In genomic region chr7:131509087-131509486, GRCh38 we compare ENCODE assay signal across 24 cellular contexts. TPM values are rescaled to one million over a fixed set of nuclear protein-coding genes. Genes with fewer than 3 reads are reported as not detected.
DNase-seq lines count a peak whose midpoint lies in the region; ATAC-seq, FAIRE-seq and TF ChIP-seq lines count a peak whose summit lies in the region.
"Had no signal": no experiment of that assay in that cellular context is flagged by ENCODE, and none has a peak within 500 bp of the region (broad histone marks: within the 10 kb centered on the region; RNA-seq: fewer than 3 reads in every experiment).

No MANE protein-coding gene starts in this region.

- H3K14ac ChIP-seq in H1 (ENCODE audit: insufficient read length), result no peak overlapping the region

- H3K9me3 ChIP-seq in right atrium auricular region (no peaks in the 10 kb centered on the region), heart left ventricle (no peaks in the 10 kb centered on the region), HUES48 (ENCODE audit: control insufficient read depth, insufficient read depth, low read length) (no peaks in the 10 kb centered on the region), H1 (ENCODE audit: insufficient read depth in 2 of 2, low read depth in 1 of 2, low read length in 1 of 2) (no peaks in the 10 kb centered on the region)
- H3K9me3 ChIP-seq: BE2C, SJCRH30 had no signal

- H2BK120ac ChIP-seq in H1 (replicated peaks; ENCODE audit: low read depth, low read length), result no peak overlapping the region

- no peak overlapping the region for H2BK12ac ChIP-seq in H1 (ENCODE audit: low read depth, low read length)

- no peak overlapping the region for H2AK5ac ChIP-seq in H1 (ENCODE audit: low read depth, low read length)

- 63 to 82% (median 73%) methylated on average over 7 of the region's 7 CpGs for WGBS in heart left ventricle, 4 donors
- 90% methylated on average over 7 of the region's 7 CpGs; no CpG with 5 or more reads in 1 of the 2 experiments for WGBS in H1 (ENCODE audit: extremely low coverage in 1 of 2, insufficient coverage in 1 of 2, insufficient read length in 1 of 2, insufficient replicate concordance in 2 of 2, low coverage in 1 of 2, low lambda C conversion rate in 2 of 2, missing lambda C conversion rate in 1 of 2), 2 experiments

- H3K4me2 ChIP-seq in H1 (ENCODE audit: insufficient read depth in 1 of 2, low read depth in 2 of 2, low read length in 2 of 2), result no peak overlapping the region

- TF ChIP-seq RAD21 in H1 (IDR thresholded peaks at IDR 0.05 in 1 of 2, conservative IDR thresholded peaks at IDR 0.05 in 1 of 2; ENCODE audit: low read depth in 2 of 2, low read length in 2 of 2), result no peak

- no peaks in the 10 kb centered on the region for H3K23me2 ChIP-seq in H1 (ENCODE audit: low read depth, low read length)

- TF ChIP-seq CTCF in right atrium auricular region (IDR thresholded peaks at IDR 0.05), result no peak
- TF ChIP-seq CTCF in heart left ventricle (IDR thresholded peaks at IDR 0.05), result no peak
- no peak for TF ChIP-seq CTCF in H1 (IDR thresholded peaks at IDR 0.05; ENCODE audit: control extremely low read depth in 1 of 3, insufficient read depth in 1 of 3, low read depth in 1 of 3, low read length in 3 of 3)

- no peak overlapping the region for H2BK20ac ChIP-seq in H1 (ENCODE audit: low read length)

- H3K4me3 ChIP-seq in right atrium auricular region (no peak overlapping the region), heart left ventricle (no peak overlapping the region), HUES48 (ENCODE audit: low read depth, low read length) (no peak overlapping the region), H1 (ENCODE audit: extremely low read depth in 1 of 4, insufficient read depth in 2 of 4, low read depth in 3 of 4, low read length in 4 of 4) (no peak overlapping the region)
- H3K4me3 ChIP-seq: GM23248, K562, SJCRH30 had no signal

- H4K91ac ChIP-seq in H1 (replicated peaks; ENCODE audit: insufficient read length, low read length), result no peak overlapping the region

- no peak for DNase-seq in right atrium auricular region (ENCODE audit: low spot score)
- DNase-seq in heart left ventricle, result no peak
- DNase-seq in H1 (ENCODE audit: low read depth in 1 of 2, low spot score in 2 of 2), result no peak
- DNase-seq in stimulated activated effector memory CD8-positive, alpha-beta T cell treated with anti-CD3 and anti-CD28 coated beads, Interleukin-12 subunit alpha, Interleukin-12 subunit beta, amount 100 ng/mL, for 72 hours (ENCODE audit: low spot score in 2 of 2), result no peak
- no peak for DNase-seq in AG08395 (ENCODE audit: low spot score)
- DNase-seq: BE2C, DMS153, GM23248, HCEC 1CT, Kasumi-1, MV-4-11, NCI-H1105, NCI-H1436 treated with DMSO at 0.1 percent for 48 hours, NCI-H187 treated with DMSO at 0.1 percent for 48 hours, NCI-H2171 treated with DMSO at 0.1 percent for 48 hours, NCI-H524, NCI-H774, SJCRH30 had no signal

- H3K4me1 Mint-ChIP-seq in stimulated activated effector memory CD8-positive, alpha-beta T cell treated with anti-CD3 and anti-CD28 coated beads, Interleukin-12 subunit alpha, Interleukin-12 subunit beta, amount 100 ng/mL, for 72 hours, result peaks cover 44% of the 10 kb centered on the region

- no peak overlapping the region for H3K9ac ChIP-seq in HUES48 (ENCODE audit: low read depth, low read length)
- no peak overlapping the region; a peak in 1 of 7 replicates for H3K9ac ChIP-seq in H1 (replicated peaks in 1 of 4; ENCODE audit: extremely low read depth in 1 of 4, low read depth in 3 of 4, low read length in 3 of 4)
- H3K9ac ChIP-seq: GM23248 had no signal

- no peak overlapping the region for H3K56ac ChIP-seq in H1 (replicated peaks; ENCODE audit: insufficient read length, low read depth, low read length)

- no peak overlapping the region for H2AFZ ChIP-seq in H1 (ENCODE audit: low read length)
- H2AFZ ChIP-seq: GM23248 had no signal

- H3K18ac ChIP-seq in H1 (ENCODE audit: extremely low read depth, low read length), result no peak overlapping the region; the same call in 1 of the 2 replicates

- H3K4me3 Mint-ChIP-seq in stimulated activated effector memory CD8-positive, alpha-beta T cell treated with anti-CD3 and anti-CD28 coated beads, Interleukin-12 subunit alpha, Interleukin-12 subunit beta, amount 100 ng/mL, for 72 hours, result no peak overlapping the region
- H3K4me3 Mint-ChIP-seq: CD14-positive monocyte had no signal

- no peaks in the 10 kb centered on the region for H3K9me3 Mint-ChIP-seq in stimulated activated effector memory CD8-positive, alpha-beta T cell treated with anti-CD3 and anti-CD28 coated beads, Interleukin-12 subunit alpha, Interleukin-12 subunit beta, amount 100 ng/mL, for 72 hours

- intact Hi-C loops in heart left ventricle (cut with DNase I), result loop anchor here (2.0 to 10.0 kb wide), 7 partner anchors 32 to 146 kb away; partner anchors contain the start of gene PODXL (in 1 of the 10)

- peak overlapping the region; percentile 17 for H3K27ac Mint-ChIP-seq in stimulated activated effector memory CD8-positive, alpha-beta T cell treated with anti-CD3 and anti-CD28 coated beads, Interleukin-12 subunit alpha, Interleukin-12 subunit beta, amount 100 ng/mL, for 72 hours
- H3K27ac Mint-ChIP-seq: CD14-positive monocyte had no signal

- H3K27me3 ChIP-seq in right atrium auricular region (no peaks in the 10 kb centered on the region), heart left ventricle (no peaks in the 10 kb centered on the region), HUES48 (ENCODE audit: control insufficient read depth, insufficient read depth, low read length) (no peaks in the 10 kb centered on the region), H1 (replicated peaks in 1 of 4; ENCODE audit: control insufficient read depth in 3 of 4, extremely low read depth in 1 of 4, insufficient read depth in 3 of 4, low read length in 3 of 4) (no peaks in the 10 kb centered on the region)
- H3K27me3 ChIP-seq: BE2C, SJCRH30 had no signal

- H2BK15ac ChIP-seq in H1 (ENCODE audit: low read length), result no peak overlapping the region

- TF ChIP-seq POLR2A in heart left ventricle (IDR thresholded peaks at IDR 0.05) (no peak), H1 (IDR thresholded peaks at IDR 0.05; ENCODE audit: control extremely low read depth in 1 of 2, low read depth in 2 of 2, low read length in 2 of 2) (no peak)

- POLR2A ChIA-PET in H1 (lab: Charles Lee; ENCODE audit: partially characterized antibody), result interaction anchor here (1.9 kb wide), 1 partner anchor 13 kb away, joined by 5 read pairs; no protein-coding TSS in a partner anchor

- H3K27ac ChIP-seq in right atrium auricular region (peak overlapping the region; percentile 3 to 38), heart left ventricle (peak overlapping the region in 4 of 12 donors; percentile 9 to 22 (median 20)), HUES48 (ENCODE audit: low read depth, low read length) (peak overlapping the region; percentile 54), H1 (ENCODE audit: low read depth, low read length) (no peak overlapping the region)
- H3K27ac ChIP-seq: GM23248, SJCRH30 had no signal

- peaks cover 40% of the 10 kb centered on the region for H3K36me3 ChIP-seq in right atrium auricular region
- H3K36me3 ChIP-seq in heart left ventricle, result peaks cover 0 to 64% (median 41%) of the 10 kb centered on the region in 9 donors
- H3K36me3 ChIP-seq in HUES48 (ENCODE audit: control insufficient read depth, insufficient read depth, low read length), result peaks cover 90% of the 10 kb centered on the region
- H3K36me3 ChIP-seq in H1 (ENCODE audit: control insufficient read depth in 2 of 4, insufficient read depth in 4 of 4, low read length in 3 of 4), result peaks cover 65 to 82% (median 72%) of the 10 kb centered on the region in 4 experiments
- H3K36me3 ChIP-seq: BE2C had no signal

- CTCF ChIA-PET in H1 (lab: Charles Lee; ENCODE audit: partially characterized antibody), result interaction anchor here (0.6 to 7.6 kb wide), 12 partner anchors 12 to 180 kb away, joined by 3 to 73 read pairs (median 5); no protein-coding TSS in a partner anchor

- ATAC-seq in heart left ventricle (no peak), HG03025 (IDR thresholded peaks at IDR 0.05; ENCODE audit: low FRiP score, unreplicated experiment) (no peak)
- ATAC-seq in stimulated activated effector memory CD8-positive, alpha-beta T cell treated with anti-CD3 and anti-CD28 coated beads, Interleukin-12 subunit alpha, Interleukin-12 subunit beta, amount 100 ng/mL, for 72 hours, result no peak
- ATAC-seq in activated CD4-positive, CD25-positive, alpha-beta regulatory T cell treated with anti-CD3 and anti-CD28 coated beads, Interleukin-2, amount 50 U/mL, for 24 hours, result no peak
- ATAC-seq: K562 had no signal

- H2BK5ac ChIP-seq in H1 (ENCODE audit: low read depth, low read length), result peak overlapping the region; percentile 4; the same call in 1 of the 2 replicates

- FAIRE-seq in H1 (lab: Jason Lieb, UNC), result no peak
- FAIRE-seq: GM18507, K562 had no signal

- peaks cover 5% of the 10 kb centered on the region for H3K36me3 Mint-ChIP-seq in stimulated activated effector memory CD8-positive, alpha-beta T cell treated with anti-CD3 and anti-CD28 coated beads, Interleukin-12 subunit alpha, Interleukin-12 subunit beta, amount 100 ng/mL, for 72 hours
- H3K36me3 Mint-ChIP-seq: CD14-positive monocyte had no signal

- peaks cover 45 to 53% of the 10 kb centered on the region in 2 experiments for H4K20me1 ChIP-seq in H1 (replicated peaks in 1 of 2; ENCODE audit: control insufficient read depth in 1 of 2, insufficient read depth in 2 of 2, low read length in 2 of 2)

- no peak overlapping the region for H4K8ac ChIP-seq in H1 (ENCODE audit: extremely low read depth, insufficient read depth, low read length)

- H3K4ac ChIP-seq in H1 (replicated peaks; ENCODE audit: insufficient read length, low read depth, low read length), result no peak overlapping the region

- peaks cover 8% of the 10 kb centered on the region for H3K79me1 ChIP-seq in H1 (ENCODE audit: low read depth, low read length)

- no peak overlapping the region for H4K5ac ChIP-seq in H1 (ENCODE audit: insufficient read length, low read depth, low read length)

- H3K4me1 ChIP-seq in right atrium auricular region, result peaks cover 0 to 50% of the 10 kb centered on the region in 2 donors
- H3K4me1 ChIP-seq in heart left ventricle, result peaks cover 0 to 60% (median 44%) of the 10 kb centered on the region in 12 donors
- H3K4me1 ChIP-seq in HUES48 (ENCODE audit: control insufficient read depth, insufficient read depth, low read length), result peaks cover 18% of the 10 kb centered on the region
- peaks cover 0 to 12% (median 6%) of the 10 kb centered on the region in 4 experiments; a peak in 5 of 7 replicates for H3K4me1 ChIP-seq in H1 (replicated peaks in 1 of 4; ENCODE audit: control insufficient read depth in 3 of 4, insufficient read depth in 4 of 4, low read length in 3 of 4)

- TF ChIP-seq EP300 in H1 (IDR thresholded peaks at IDR 0.05; ENCODE audit: borderline replicate concordance in 1 of 2, low read depth in 2 of 2, low read length in 2 of 2), result no peak

- peaks cover 8 to 72% of the 10 kb centered on the region in 2 experiments; a peak in 3 of 4 replicates for H3K79me2 ChIP-seq in H1 (ENCODE audit: control insufficient read depth in 1 of 2, insufficient read depth in 2 of 2, low read length in 2 of 2)

- no peak overlapping the region for H3K23ac ChIP-seq in H1 (ENCODE audit: insufficient read length)

RNA-seq across cellular contexts. Expression of gene PODXL, which starts 47.3 kb away (rescaled TPM):
- 100 to 1,000 TPM in 1 of 2 donors, 10 to 100 TPM in 1; 47.6 to 144 TPM for total RNA-seq in right atrium auricular region
- total RNA-seq in heart left ventricle, result 100 to 1,000 TPM in 1 of 9 donors, 10 to 100 TPM in 8; 57.7 to 230 (median 75.1) TPM
- 10 to 100 TPM; 30.9 to 64.6 TPM for polyA plus RNA-seq in heart left ventricle
- total RNA-seq in H1 (2021; fragmentation: NEBNext Ultra II Directional; extraction: Animal tissue kit (Norgen Biotek cat#: 25700)), result 925 and 945 TPM in 2 replicates
- 638 and 872 TPM in 2 replicates for polyA plus RNA-seq in H1 (2011; rRNA removed)
- polyA plus RNA-seq in H1 (2011; cell fraction: cytosol; rRNA removed), result 613 TPM
- polyA plus RNA-seq in H1 (2011; cell fraction: nucleus; rRNA removed), result 1,168 TPM
- 630 to 776 TPM (median 695 TPM) in 4 replicates for polyA plus RNA-seq in H1 (2012, experiment 1 of 2)
- polyA plus RNA-seq in H1 (2012, experiment 2 of 2), result 245 TPM
- polyA plus RNA-seq in H1 (2013, experiment 1 of 2), result 1,216 TPM
- polyA plus RNA-seq in H1 (2013, experiment 2 of 2), result 1,270 TPM
- 937 and 993 TPM in 2 replicates for polyA minus RNA-seq in H1 (2011; rRNA and poly(A)+ RNA removed)
- polyA minus RNA-seq in H1 (2011; cell fraction: cytosol; rRNA and poly(A)+ RNA removed), result 707 TPM
- polyA minus RNA-seq in H1 (2011; cell fraction: nucleus; rRNA and poly(A)+ RNA removed), result 436 TPM
